Comparison of ENCODE assay signal across 14 cellular contexts in the genomic region with DNA sequence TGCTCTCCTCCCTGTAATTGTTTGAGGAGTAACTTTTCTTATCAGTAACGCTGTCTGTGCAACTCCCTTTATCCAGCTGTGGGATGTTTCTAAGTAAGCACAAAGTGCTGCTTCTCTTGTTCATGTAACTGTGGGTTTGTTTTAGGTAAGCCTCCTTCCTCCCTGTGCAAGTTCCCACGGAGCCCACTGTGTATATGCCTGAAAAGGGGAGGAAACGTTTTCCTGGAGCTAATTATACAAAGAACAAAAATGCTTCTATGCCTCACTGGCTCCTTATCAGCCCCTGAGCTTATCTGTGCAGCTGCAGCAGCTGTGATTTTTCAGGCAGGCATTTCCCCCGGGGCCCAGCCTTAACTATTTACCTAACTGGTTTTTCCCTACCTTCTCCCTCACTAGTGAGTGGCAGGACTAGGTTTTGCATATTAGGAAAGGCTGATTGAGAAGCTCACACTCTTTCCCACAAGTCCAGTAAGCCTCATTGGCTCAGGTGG.
DNase-seq lines count a peak whose midpoint lies in the region; ATAC-seq, FAIRE-seq and TF ChIP-seq lines count a peak whose summit lies in the region.
"Had no signal": no experiment of that assay in that cellular context is flagged by ENCODE, and none has a peak within 500 bp of the region (broad histone marks: within the 10 kb centered on the region; RNA-seq: fewer than 3 reads in every experiment).

No MANE protein-coding gene starts in this region.

- H3K4me1 Mint-ChIP-seq in brain (peaks cover 33% of the 10 kb centered on the region), nephron (peaks cover 37% of the 10 kb centered on the region), osteocyte (ENCODE audit: unreplicated experiment) (peaks cover 40% of the 10 kb centered on the region)
- H3K4me1 Mint-ChIP-seq in activated CD4-positive, alpha-beta T cell treated with anti-CD3 and anti-CD28 coated beads, Interleukin-2, amount 10 ng/mL, durations not matched to agents 7 days and 5 days: no peaks in the 10 kb centered on the region
- H3K4me1 Mint-ChIP-seq: CD8-positive, alpha-beta memory T cell had no signal

- H3K9me3 Mint-ChIP-seq in brain (peaks cover 0 to 8% (median 2%) of the 10 kb centered on the region in 5 experiments), nephron (no peaks in the 10 kb centered on the region), osteocyte (ENCODE audit: unreplicated experiment) (peaks cover 7% of the 10 kb centered on the region)
- no peaks in the 10 kb centered on the region for H3K9me3 Mint-ChIP-seq in activated CD4-positive, alpha-beta T cell treated with anti-CD3 and anti-CD28 coated beads, Interleukin-2, amount 10 ng/mL, durations not matched to agents 7 days and 5 days
- H3K9me3 Mint-ChIP-seq: activated naive CD4-positive, alpha-beta T cell treated with anti-CD3 and anti-CD28 coated beads for 36 hours had no signal

- TF ChIP-seq POLR2A in GM12891 (IDR thresholded peaks at IDR 0.05; ENCODE audit: low read depth, low read length): no peak

- POLR2A ChIA-PET in activated CD4-positive, alpha-beta T cell treated with anti-CD3 and anti-CD28 coated beads, Interleukin-2, amount 10 ng/mL, durations not matched to agents 7 days and 5 days (lab: Charles Lee): no interaction called here

- peak; percentile 47 for FAIRE-seq in GM12891 (lab: Jason Lieb, UNC)

- DNase-seq in GM12891 (ENCODE audit: insufficient read length, low spot score) (no peak), NCI-H2196 (lab: John Stamatoyannopoulos, UW; ENCODE audit: unreplicated experiment) (no peak), head of caudate nucleus (no peak), osteocyte (ENCODE audit: extremely low spot score, unreplicated experiment) (no peak)
- no peak for DNase-seq in activated CD4-positive, alpha-beta T cell treated with anti-CD3 and anti-CD28 coated beads, Interleukin-2, amount 10 ng/mL, durations not matched to agents 7 days and 5 days
- DNase-seq: activated CD4-positive, alpha-beta T cell treated with anti-CD3 and anti-CD28 coated beads, Interleukin-2, amount 50 U/mL, for 1 hour; activated naive CD4-positive, alpha-beta T cell treated with anti-CD3 and anti-CD28 coated beads for 36 hours; CD8-positive, alpha-beta memory T cell; colonic mucosa; occipital lobe; stimulated activated naive CD4-positive, alpha-beta T cell treated with Interleukin-2 at 50 U/mL for 16 hours had no signal

- H3K36me3 Mint-ChIP-seq in brain (no peaks in the 10 kb centered on the region), nephron (ENCODE audit: low read depth) (no peaks in the 10 kb centered on the region), osteocyte (ENCODE audit: unreplicated experiment) (no peaks in the 10 kb centered on the region)
- no peaks in the 10 kb centered on the region for H3K36me3 Mint-ChIP-seq in activated CD4-positive, alpha-beta T cell treated with anti-CD3 and anti-CD28 coated beads, Interleukin-2, amount 10 ng/mL, durations not matched to agents 7 days and 5 days (ENCODE audit: low read depth)
- H3K36me3 Mint-ChIP-seq: CD8-positive, alpha-beta memory T cell had no signal

- intact Hi-C loops in head of caudate nucleus (cut with DNase I): no loop called here

- TF ChIP-seq CTCF in brain (conservative IDR thresholded peaks at IDR 0.05): no peak
- TF ChIP-seq CTCF in nephron (IDR thresholded peaks at IDR 0.05; ENCODE audit: unreplicated experiment in 3 of 3): no peak
- no peak for TF ChIP-seq CTCF in osteocyte (IDR thresholded peaks at IDR 0.05)

- peak overlapping the region in 3 of 5 experiments; percentile 40 to 62 (median 42) for H3K27ac Mint-ChIP-seq in brain
- peak overlapping the region; percentile 90 to 96 (median 95) for H3K27ac Mint-ChIP-seq in nephron
- no peak overlapping the region for H3K27ac Mint-ChIP-seq in osteocyte (ENCODE audit: unreplicated experiment)
- no peak overlapping the region for H3K27ac Mint-ChIP-seq in activated CD4-positive, alpha-beta T cell treated with anti-CD3 and anti-CD28 coated beads, Interleukin-2, amount 10 ng/mL, durations not matched to agents 7 days and 5 days
- H3K27ac Mint-ChIP-seq: activated naive CD4-positive, alpha-beta T cell treated with anti-CD3 and anti-CD28 coated beads for 36 hours had no signal

- CTCF ChIA-PET in activated CD4-positive, alpha-beta T cell treated with anti-CD3 and anti-CD28 coated beads, Interleukin-2, amount 10 ng/mL, durations not matched to agents 7 days and 5 days (lab: Charles Lee): no interaction called here

- no peaks in the 10 kb centered on the region for H3K27me3 Mint-ChIP-seq in brain
- no peaks in the 10 kb centered on the region for H3K27me3 Mint-ChIP-seq in nephron (ENCODE audit: low read depth)
- H3K27me3 Mint-ChIP-seq in osteocyte (ENCODE audit: unreplicated experiment): no peaks in the 10 kb centered on the region
- no peaks in the 10 kb centered on the region for H3K27me3 Mint-ChIP-seq in activated CD4-positive, alpha-beta T cell treated with anti-CD3 and anti-CD28 coated beads, Interleukin-2, amount 10 ng/mL, durations not matched to agents 7 days and 5 days
- H3K27me3 Mint-ChIP-seq: CD8-positive, alpha-beta memory T cell had no signal

- H3K4me3 Mint-ChIP-seq in brain (peak overlapping the region in 1 of 5 experiments; percentile 21), nephron (peak overlapping the region in 2 of 3 experiments; percentile 28 to 38), osteocyte (ENCODE audit: unreplicated experiment) (no peak overlapping the region)
- H3K4me3 Mint-ChIP-seq in activated CD4-positive, alpha-beta T cell treated with anti-CD3 and anti-CD28 coated beads, Interleukin-2, amount 10 ng/mL, durations not matched to agents 7 days and 5 days: no peak overlapping the region
- H3K4me3 Mint-ChIP-seq: activated naive CD4-positive, alpha-beta T cell treated with anti-CD3 and anti-CD28 coated beads for 36 hours; CD8-positive, alpha-beta memory T cell had no signal

- peak; percentile 43 for ATAC-seq in HG02610 (IDR thresholded peaks at IDR 0.05; ENCODE audit: unreplicated experiment)

TF ChIP-seq in GM12891, 5 proteins besides CTCF, POLR2A, EP300 and RAD21:
- TF ChIP-seq TAF1 (IDR thresholded peaks at IDR 0.05; ENCODE audit: low read depth, low read length) (no peak), POU2F2 (IDR thresholded peaks at IDR 0.05; ENCODE audit: low read depth, low read length) (peak; percentile 53; the same call in 1 of the 2 replicates)

Comparison
In these comparisons a context has a peak if more than half of its experiments do, and no peak if none do; other contexts are left out.
1. H3K27ac Mint-ChIP-seq: peak in brain (3 of 5) and nephron (3 of 3); none in osteocyte (single experiment) and activated CD4-positive, alpha-beta T cell treated with anti-CD3 and anti-CD28 coated beads, Interleukin-2, amount 10 ng/mL, durations not matched to agents 7 days and 5 days (single experiment).
2. H3K4me3 Mint-ChIP-seq: peak in nephron (2 of 3); none in osteocyte (single experiment) and activated CD4-positive, alpha-beta T cell treated with anti-CD3 and anti-CD28 coated beads, Interleukin-2, amount 10 ng/mL, durations not matched to agents 7 days and 5 days (single experiment).